ENCODE assay signal across 31 cellular contexts in genomic region chr4:15325987-15326386, GRCh38.
"Had no signal": no experiment of that assay in that cellular context is flagged by ENCODE, and none has a peak within 500 bp of the region (broad histone marks: within the 10 kb centered on the region; RNA-seq: fewer than 3 reads in every experiment).

No MANE protein-coding gene starts in this region.

- H3K36me3 Mint-ChIP-seq: activated CD4-positive, alpha-beta memory T cell treated with anti-CD3 and anti-CD28 coated beads for 36 hours; activated naive CD4-positive, alpha-beta T cell treated with anti-CD3 and anti-CD28 coated beads, Interleukin-2, amount 10 ng/mL, durations not matched to agents 7 days and 5 days; activated naive CD8-positive, alpha-beta T cell treated with anti-CD3 and anti-CD28 coated beads, Interleukin-2, amount 10 ng/mL, durations not matched to agents 7 days and 5 days; brain; naive B cell; stimulated activated naive B cell treated with anti-CD40 and anti-IgM and Interleukin-4, amounts not matched to agents 10 μg/mL and 1 μg/mL and 100 μg/mL, for 72 hours had no signal

- H3K27me3 Mint-ChIP-seq: activated naive CD4-positive, alpha-beta T cell treated with anti-CD3 and anti-CD28 coated beads, Interleukin-2, amount 10 ng/mL, durations not matched to agents 7 days and 5 days; progenitor cell of endocrine pancreas had no signal

- H3K36me3 ChIP-seq: ascending aorta, cardiac muscle cell, colonic mucosa, left lung, ovary, sigmoid colon, suprapubic skin, tibial nerve, WERI-Rb-1 had no signal

- H3K9me3 Mint-ChIP-seq: activated CD4-positive, alpha-beta memory T cell treated with anti-CD3 and anti-CD28 coated beads for 36 hours; activated CD4-positive, alpha-beta T cell treated with anti-CD3 and anti-CD28 coated beads, Interleukin-2, amount 10 ng/mL, durations not matched to agents 24 days and 14 days; activated naive CD4-positive, alpha-beta T cell treated with anti-CD3 and anti-CD28 coated beads, Interleukin-2, amount 10 ng/mL, durations not matched to agents 7 days and 5 days; activated naive CD8-positive, alpha-beta T cell treated with anti-CD3 and anti-CD28 coated beads, Interleukin-2, amount 10 ng/mL, durations not matched to agents 7 days and 5 days; activated T-helper 1 cell treated with anti-CD3 and anti-CD28 coated beads, Interleukin-12 subunit alpha, Interleukin-12 subunit beta, Interleukin-2, Interleukin-4 antibody, amounts not matched to agents 30 ng/mL and 10 ng/mL and 1 ng/mL, durations not matched to agents 14 hours and 24 hours and 36 hours; naive B cell; stimulated activated naive B cell treated with anti-CD40 and anti-IgM and Interleukin-4, amounts not matched to agents 10 μg/mL and 1 μg/mL and 100 μg/mL, for 72 hours; T-helper 1 cell treated with Interleukin-12 subunit alpha and Interleukin-12 subunit beta and Interleukin-4 antibody, amounts not matched to agents 30 μg/mL and 1 μg/mL, for 36 hours had no signal

- ATAC-seq: left lung; stimulated activated naive B cell treated with anti-CD40 and anti-IgM and Interleukin-4, amounts not matched to agents 10 μg/mL and 1 μg/mL and 100 μg/mL, for 72 hours had no signal

- H3K4me1 Mint-ChIP-seq: activated CD4-positive, alpha-beta T cell treated with anti-CD3 and anti-CD28 coated beads, Interleukin-2, amount 10 ng/mL, durations not matched to agents 24 days and 14 days; activated naive CD4-positive, alpha-beta T cell treated with anti-CD3 and anti-CD28 coated beads, Interleukin-2, amount 10 ng/mL, durations not matched to agents 7 days and 5 days had no signal

- H3K27ac ChIP-seq: ascending aorta, cardiac muscle cell, colonic mucosa, left lung, ovary, sigmoid colon, tibial nerve, WERI-Rb-1 had no signal

- H3K27me3 ChIP-seq: ascending aorta, cardiac muscle cell, colonic mucosa, left lung, ovary, sigmoid colon, suprapubic skin, tibial nerve had no signal

- DNase-seq: activated CD4-positive, alpha-beta memory T cell treated with anti-CD3 and anti-CD28 coated beads for 36 hours; activated CD4-positive, alpha-beta T cell treated with anti-CD3 and anti-CD28 coated beads, Interleukin-2, amount 10 ng/mL, durations not matched to agents 24 days and 14 days; activated CD4-positive, CD25-positive, alpha-beta regulatory T cell treated with anti-CD3 and anti-CD28 coated beads, Interleukin-2, amount 50 U/mL, for 72 hours; activated CD8-positive, alpha-beta memory T cell treated with anti-CD3 and anti-CD28 coated beads, Interleukin-2, amount 50 U/mL, for 4 hours; activated effector memory CD4-positive, alpha-beta T cell treated with anti-CD3 and anti-CD28 coated beads, Interleukin-2, amount 50 U/mL, for 16 hours; activated naive CD4-positive, alpha-beta T cell treated with anti-CD3 and anti-CD28 coated beads, Interleukin-2, amount 10 ng/mL, durations not matched to agents 7 days and 5 days; activated naive CD8-positive, alpha-beta T cell treated with anti-CD3 and anti-CD28 coated beads, Interleukin-2, amount 10 ng/mL, durations not matched to agents 7 days and 5 days; activated T-cell treated with anti-CD3 and anti-CD28 coated beads, Interleukin-2, amount 50 U/mL, for 1 hour; cerebellar nuclear complex; colonic mucosa; effector CD8-positive, alpha-beta T cell; glutamatergic neuron; left lung; naive B cell; ovary; retina; sigmoid colon; stimulated activated CD4-positive, alpha-beta T cell treated with anti-CD3 and anti-CD28 coated beads, Interleukin-15, amount 100 ng/mL, for 24 hours; stimulated activated CD4-positive, alpha-beta T cell treated with anti-CD3 and anti-CD28 coated beads, Interleukin-2, amount 100 ng/mL, for 24 hours; stimulated activated naive B cell treated with anti-CD40 and anti-IgM and Interleukin-4, amounts not matched to agents 10 μg/mL and 1 μg/mL and 100 μg/mL, for 72 hours; T1000; WERI-Rb-1 had no signal

- H3K9me3 ChIP-seq: ascending aorta, colonic mucosa, left lung, ovary, sigmoid colon, suprapubic skin, tibial nerve had no signal

- H3K4me3 ChIP-seq: ascending aorta, cardiac muscle cell, colonic mucosa, left lung, lung, ovary, sigmoid colon, suprapubic skin, tibial nerve had no signal

- H3K4me1 ChIP-seq: colonic mucosa, left lung had no signal

- H3K4me3 Mint-ChIP-seq: activated CD4-positive, alpha-beta memory T cell treated with anti-CD3 and anti-CD28 coated beads for 36 hours; activated CD4-positive, alpha-beta T cell treated with anti-CD3 and anti-CD28 coated beads, Interleukin-2, amount 10 ng/mL, durations not matched to agents 24 days and 14 days; activated naive CD4-positive, alpha-beta T cell treated with anti-CD3 and anti-CD28 coated beads, Interleukin-2, amount 10 ng/mL, durations not matched to agents 7 days and 5 days; activated naive CD8-positive, alpha-beta T cell treated with anti-CD3 and anti-CD28 coated beads, Interleukin-2, amount 10 ng/mL, durations not matched to agents 7 days and 5 days; activated T-helper 1 cell treated with anti-CD3 and anti-CD28 coated beads, Interleukin-12 subunit alpha, Interleukin-12 subunit beta, Interleukin-2, Interleukin-4 antibody, amounts not matched to agents 30 ng/mL and 10 ng/mL and 1 ng/mL, durations not matched to agents 14 hours and 24 hours and 36 hours; brain; naive B cell; stimulated activated naive B cell treated with anti-CD40 and anti-IgM and Interleukin-4, amounts not matched to agents 10 μg/mL and 1 μg/mL and 100 μg/mL, for 72 hours; T-helper 1 cell treated with Interleukin-12 subunit alpha and Interleukin-12 subunit beta and Interleukin-4 antibody, amounts not matched to agents 30 μg/mL and 1 μg/mL, for 36 hours had no signal

- H3K27ac Mint-ChIP-seq: activated CD4-positive, alpha-beta memory T cell treated with anti-CD3 and anti-CD28 coated beads for 36 hours; activated CD4-positive, alpha-beta T cell treated with anti-CD3 and anti-CD28 coated beads, Interleukin-2, amount 10 ng/mL, durations not matched to agents 24 days and 14 days; activated naive CD4-positive, alpha-beta T cell treated with anti-CD3 and anti-CD28 coated beads, Interleukin-2, amount 10 ng/mL, durations not matched to agents 7 days and 5 days; activated naive CD8-positive, alpha-beta T cell treated with anti-CD3 and anti-CD28 coated beads, Interleukin-2, amount 10 ng/mL, durations not matched to agents 7 days and 5 days; activated T-helper 1 cell treated with anti-CD3 and anti-CD28 coated beads, Interleukin-12 subunit alpha, Interleukin-12 subunit beta, Interleukin-2, Interleukin-4 antibody, amounts not matched to agents 30 ng/mL and 10 ng/mL and 1 ng/mL, durations not matched to agents 14 hours and 24 hours and 36 hours; brain; progenitor cell of endocrine pancreas; stimulated activated naive B cell treated with anti-CD40 and anti-IgM and Interleukin-4, amounts not matched to agents 10 μg/mL and 1 μg/mL and 100 μg/mL, for 72 hours; T-helper 1 cell treated with Interleukin-12 subunit alpha and Interleukin-12 subunit beta and Interleukin-4 antibody, amounts not matched to agents 30 μg/mL and 1 μg/mL, for 36 hours had no signal
